In the genomic region with DNA sequence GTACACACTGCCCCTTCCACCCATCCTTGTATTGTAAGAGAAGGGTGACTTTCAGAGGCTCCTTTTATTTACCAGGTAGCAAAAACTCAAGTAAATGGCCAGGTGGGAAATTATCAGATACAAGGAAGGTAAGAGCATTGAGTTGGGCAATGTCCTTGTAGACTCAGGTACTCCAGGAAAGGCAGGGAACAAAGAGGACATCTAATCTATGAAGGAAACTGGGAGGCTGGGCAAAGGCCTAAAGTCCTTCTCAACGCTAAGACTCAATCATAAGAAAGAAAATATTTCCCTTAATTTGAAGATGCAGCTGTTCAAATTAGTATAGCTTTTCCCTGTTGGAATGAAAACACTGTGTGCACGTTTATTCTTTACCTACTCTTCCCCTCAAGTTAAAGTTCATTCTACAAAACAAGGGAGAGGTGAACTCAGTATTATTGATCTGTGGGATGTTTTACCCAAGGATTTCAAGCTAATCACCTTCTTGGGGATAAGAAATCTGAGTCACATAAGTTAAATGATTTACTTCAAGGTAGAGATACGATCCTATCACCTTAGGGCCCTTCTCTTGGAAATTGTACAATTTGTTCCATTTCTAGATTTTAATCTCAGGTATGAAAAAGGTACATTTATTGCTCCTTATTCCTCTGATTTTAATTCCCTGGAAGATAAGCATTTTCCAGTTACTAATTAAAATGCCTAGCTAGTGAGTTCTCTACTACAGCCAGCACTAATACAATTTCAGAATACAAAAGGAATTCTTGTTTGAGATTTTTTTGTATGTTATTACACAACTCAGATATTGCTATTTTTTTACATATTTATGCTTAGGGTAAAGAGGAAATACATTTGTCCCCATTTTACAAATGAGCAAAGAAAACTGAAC, we compare ENCODE assay signal across 34 cellular contexts.
"Had no signal": no experiment of that assay in that cellular context is flagged by ENCODE, and none has a peak within 500 bp of the region (broad histone marks: within the 10 kb centered on the region; RNA-seq: fewer than 3 reads in every experiment).

No MANE protein-coding gene starts in this region.

- H3K4me3 Mint-ChIP-seq: activated B cell treated with CpG ODN at 0.5 μM for 24 hours; activated CD4-positive, alpha-beta memory T cell treated with anti-CD3 and anti-CD28 coated beads, Interleukin-2, amount 10 ng/mL, durations not matched to agents 7 days and 5 days; activated CD4-positive, alpha-beta T cell treated with anti-CD3 and anti-CD28 coated beads, Interleukin-2, amount 10 ng/mL, durations not matched to agents 24 days and 14 days; activated CD8-positive, alpha-beta memory T cell treated with anti-CD3 and anti-CD28 coated beads, Interleukin-2, amount 10 ng/mL, durations not matched to agents 7 days and 5 days; activated CD8-positive, alpha-beta T cell treated with anti-CD3 and anti-CD28 coated beads, Interleukin-2, amount 10 ng/mL, durations not matched to agents 7 days and 5 days; activated naive CD4-positive, alpha-beta T cell treated with anti-CD3 and anti-CD28 coated beads, Interleukin-2, amount 10 ng/mL, durations not matched to agents 7 days and 5 days; activated naive CD4-positive, alpha-beta T cell treated with anti-CD3 and anti-CD28 coated beads, Interleukin-2, amount 50 U/mL, for 24 hours; activated naive CD8-positive, alpha-beta T cell; activated T-cell treated with anti-CD3 and anti-CD28 coated beads, Interleukin-2, amount 50 U/mL, for 24 hours; brain; central memory CD8-positive, alpha-beta T cell; T-helper 1 cell treated with Interleukin-12 subunit alpha and Interleukin-12 subunit beta and Interleukin-4 antibody, amounts not matched to agents 30 μg/mL and 1 μg/mL, for 36 hours; T-helper 2 cell treated with Interferon-gamma antibody and Interleukin-4, amounts not matched to agents 5 μg/mL and 100 μg/mL, for 36 hours had no signal

- H3K27me3 Mint-ChIP-seq: activated B cell treated with CpG ODN at 0.5 μM for 24 hours; activated naive CD4-positive, alpha-beta T cell treated with anti-CD3 and anti-CD28 coated beads, Interleukin-2, amount 10 ng/mL, durations not matched to agents 7 days and 5 days; activated naive CD8-positive, alpha-beta T cell; brain had no signal

- H3K27me3 ChIP-seq: ascending aorta, cardiac muscle cell had no signal

- FAIRE-seq: bronchial epithelial cell, TTC549 had no signal

- DNase-seq: activated B cell treated with CpG ODN at 0.5 μM for 24 hours; activated CD4-positive, alpha-beta memory T cell treated with anti-CD3 and anti-CD28 coated beads, Interleukin-2, amount 10 ng/mL, durations not matched to agents 7 days and 5 days; activated CD4-positive, alpha-beta T cell treated with anti-CD3 and anti-CD28 coated beads for 4 hours; activated CD4-positive, alpha-beta T cell treated with anti-CD3 and anti-CD28 coated beads, Interleukin-2, amount 10 ng/mL, durations not matched to agents 24 days and 14 days; activated CD4-positive, alpha-beta T cell treated with anti-CD3 and anti-CD28 coated beads, Interleukin-2, amount 50 U/mL, for 48 hours; activated CD4-positive, CD25-positive, alpha-beta regulatory T cell treated with anti-CD3 and anti-CD28 coated beads, Interleukin-2, amount 50 U/mL, for 72 hours; activated CD8-positive, alpha-beta memory T cell treated with anti-CD3 and anti-CD28 coated beads for 24 hours; activated CD8-positive, alpha-beta memory T cell treated with anti-CD3 and anti-CD28 coated beads, Interleukin-2, amount 10 ng/mL, durations not matched to agents 7 days and 5 days; activated CD8-positive, alpha-beta memory T cell treated with anti-CD3 and anti-CD28 coated beads, Interleukin-2, amount 50 U/mL, for 48 hours; activated CD8-positive, alpha-beta T cell treated with anti-CD3 and anti-CD28 coated beads, Interleukin-2, amount 10 ng/mL, durations not matched to agents 7 days and 5 days; activated effector memory CD4-positive, alpha-beta T cell treated with Interleukin-2 at 50 U/mL for 16 hours; activated gamma-delta T cell; activated naive CD4-positive, alpha-beta T cell treated with anti-CD3 and anti-CD28 coated beads, Interleukin-2, amount 10 ng/mL, durations not matched to agents 7 days and 5 days; activated naive CD4-positive, alpha-beta T cell treated with Interleukin-2 at 50 U/mL for 16 hours; activated T-cell treated with anti-CD3 and anti-CD28 coated beads, Interleukin-2, amount 50 U/mL, for 24 hours; activated T-cell treated with anti-CD3 and anti-CD28 coated beads, Interleukin-2, amount 50 U/mL, for 48 hours; amygdala; anterior cingulate cortex; caudate nucleus; T-helper 1 cell; T-helper 2 cell; T-helper 9 cell had no signal

- H3K27ac Mint-ChIP-seq: activated B cell treated with CpG ODN at 0.5 μM for 24 hours; activated CD4-positive, alpha-beta memory T cell treated with anti-CD3 and anti-CD28 coated beads, Interleukin-2, amount 10 ng/mL, durations not matched to agents 7 days and 5 days; activated CD4-positive, alpha-beta T cell treated with anti-CD3 and anti-CD28 coated beads, Interleukin-2, amount 10 ng/mL, durations not matched to agents 24 days and 14 days; activated CD8-positive, alpha-beta memory T cell treated with anti-CD3 and anti-CD28 coated beads, Interleukin-2, amount 10 ng/mL, durations not matched to agents 7 days and 5 days; activated CD8-positive, alpha-beta T cell treated with anti-CD3 and anti-CD28 coated beads, Interleukin-2, amount 10 ng/mL, durations not matched to agents 7 days and 5 days; activated naive CD4-positive, alpha-beta T cell treated with anti-CD3 and anti-CD28 coated beads, Interleukin-2, amount 10 ng/mL, durations not matched to agents 7 days and 5 days; activated naive CD4-positive, alpha-beta T cell treated with anti-CD3 and anti-CD28 coated beads, Interleukin-2, amount 50 U/mL, for 24 hours; activated naive CD8-positive, alpha-beta T cell; activated T-cell treated with anti-CD3 and anti-CD28 coated beads, Interleukin-2, amount 50 U/mL, for 24 hours; activated T-helper 2 cell treated with anti-CD3 and anti-CD28 coated beads, Interferon-gamma antibody, Interleukin-2, Interleukin-4, amounts not matched to agents 10 μg/mL and 5 μg/mL and 100 μg/mL, durations not matched to agents 14 hours and 24 hours and 36 hours; brain; T-helper 1 cell treated with Interleukin-12 subunit alpha and Interleukin-12 subunit beta and Interleukin-4 antibody, amounts not matched to agents 30 μg/mL and 1 μg/mL, for 36 hours; T-helper 2 cell treated with Interferon-gamma antibody and Interleukin-4, amounts not matched to agents 5 μg/mL and 100 μg/mL, for 36 hours had no signal

- H3K4me1 Mint-ChIP-seq: activated B cell treated with CpG ODN at 0.5 μM for 24 hours; activated CD4-positive, alpha-beta memory T cell treated with anti-CD3 and anti-CD28 coated beads, Interleukin-2, amount 10 ng/mL, durations not matched to agents 7 days and 5 days; activated CD4-positive, alpha-beta T cell treated with anti-CD3 and anti-CD28 coated beads, Interleukin-2, amount 10 ng/mL, durations not matched to agents 24 days and 14 days; activated CD8-positive, alpha-beta memory T cell treated with anti-CD3 and anti-CD28 coated beads, Interleukin-2, amount 10 ng/mL, durations not matched to agents 7 days and 5 days; activated naive CD4-positive, alpha-beta T cell treated with anti-CD3 and anti-CD28 coated beads, Interleukin-2, amount 10 ng/mL, durations not matched to agents 7 days and 5 days; activated naive CD4-positive, alpha-beta T cell treated with anti-CD3 and anti-CD28 coated beads, Interleukin-2, amount 50 U/mL, for 24 hours; central memory CD8-positive, alpha-beta T cell had no signal

- H3K36me3 Mint-ChIP-seq: activated CD8-positive, alpha-beta memory T cell treated with anti-CD3 and anti-CD28 coated beads, Interleukin-2, amount 10 ng/mL, durations not matched to agents 7 days and 5 days; activated naive CD4-positive, alpha-beta T cell treated with anti-CD3 and anti-CD28 coated beads, Interleukin-2, amount 10 ng/mL, durations not matched to agents 7 days and 5 days; activated naive CD4-positive, alpha-beta T cell treated with anti-CD3 and anti-CD28 coated beads, Interleukin-2, amount 50 U/mL, for 24 hours; activated naive CD8-positive, alpha-beta T cell had no signal

- H3K9me3 ChIP-seq: ascending aorta had no signal

- H3K27ac ChIP-seq: ascending aorta, cardiac muscle cell, VCaP had no signal

- H3K9me3 Mint-ChIP-seq: activated B cell treated with CpG ODN at 0.5 μM for 24 hours; activated CD4-positive, alpha-beta memory T cell treated with anti-CD3 and anti-CD28 coated beads, Interleukin-2, amount 10 ng/mL, durations not matched to agents 7 days and 5 days; activated CD4-positive, alpha-beta T cell treated with anti-CD3 and anti-CD28 coated beads, Interleukin-2, amount 10 ng/mL, durations not matched to agents 24 days and 14 days; activated naive CD4-positive, alpha-beta T cell treated with anti-CD3 and anti-CD28 coated beads, Interleukin-2, amount 10 ng/mL, durations not matched to agents 7 days and 5 days; activated naive CD4-positive, alpha-beta T cell treated with anti-CD3 and anti-CD28 coated beads, Interleukin-2, amount 50 U/mL, for 24 hours; activated T-cell treated with anti-CD3 and anti-CD28 coated beads, Interleukin-2, amount 50 U/mL, for 24 hours; activated T-helper 2 cell treated with anti-CD3 and anti-CD28 coated beads, Interferon-gamma antibody, Interleukin-2, Interleukin-4, amounts not matched to agents 10 μg/mL and 5 μg/mL and 100 μg/mL, durations not matched to agents 14 hours and 24 hours and 36 hours; brain; central memory CD8-positive, alpha-beta T cell; T-helper 1 cell treated with Interleukin-12 subunit alpha and Interleukin-12 subunit beta and Interleukin-4 antibody, amounts not matched to agents 30 μg/mL and 1 μg/mL, for 36 hours; T-helper 2 cell treated with Interferon-gamma antibody and Interleukin-4, amounts not matched to agents 5 μg/mL and 100 μg/mL, for 36 hours had no signal

- H3K4me3 ChIP-seq: ascending aorta, cardiac muscle cell had no signal
